ENCODE assay signal across 13 cellular contexts in the genomic region with DNA sequence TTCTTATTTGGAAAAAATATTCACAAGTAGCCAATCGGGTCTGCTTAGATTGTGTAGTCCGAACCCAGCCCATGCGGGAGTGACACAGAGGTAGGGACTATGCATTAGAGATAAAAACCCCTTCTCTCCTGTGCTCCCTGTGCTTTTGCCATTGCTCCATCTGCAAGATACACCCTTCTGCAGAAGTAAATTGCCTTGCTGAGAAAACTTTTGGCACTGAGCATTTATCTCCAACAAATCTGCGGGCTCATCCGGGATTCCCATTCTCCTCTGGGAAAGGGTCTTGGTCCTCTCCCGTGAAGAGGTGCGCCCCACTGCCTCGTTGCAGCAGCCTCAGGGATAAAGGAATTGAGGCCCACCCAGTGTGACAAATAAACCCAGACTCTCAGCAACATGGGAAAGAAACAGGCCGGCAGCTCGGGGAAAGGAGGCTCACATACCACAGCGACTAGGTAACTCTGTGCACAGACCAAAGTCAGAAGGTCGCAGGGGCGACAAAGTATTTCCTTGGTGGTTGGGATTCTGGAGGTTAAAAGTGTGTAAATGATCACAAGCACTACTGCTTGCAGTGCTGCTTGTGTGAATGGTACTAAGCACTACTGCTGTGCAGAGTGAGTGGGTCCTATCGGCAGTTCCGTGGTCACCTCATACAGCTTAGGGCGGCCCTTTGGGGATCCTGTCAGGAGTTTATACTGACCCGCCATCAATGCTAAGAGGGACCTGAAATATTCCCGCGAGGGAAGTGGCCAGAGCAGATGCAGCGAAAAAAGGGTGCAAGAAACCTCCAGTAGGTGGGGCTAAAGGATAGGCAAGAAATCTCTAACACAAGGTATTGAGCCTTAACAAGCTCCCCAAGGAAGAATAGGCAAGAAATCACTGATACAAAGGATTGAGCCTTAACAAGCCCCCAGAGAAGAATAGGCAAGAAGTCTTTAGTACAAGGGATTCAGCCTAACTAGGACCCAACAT. TPM values are rescaled to one million over a fixed set of nuclear protein-coding genes. Genes with fewer than 3 reads are reported as not detected.
DNase-seq lines count a peak whose midpoint lies in the region; TF ChIP-seq lines count a peak whose summit lies in the region.
"Had no signal": no experiment of that assay in that cellular context is flagged by ENCODE, and none has a peak within 500 bp of the region (broad histone marks: within the 10 kb centered on the region; RNA-seq: fewer than 3 reads in every experiment).

No MANE protein-coding gene starts in this region.

- TF ChIP-seq CTCF in GM12872 (IDR thresholded peaks at IDR 0.05; ENCODE audit: insufficient read depth, low read depth, low read length) (peak; percentile 30; the same call in 1 of the 3 replicates), esophagus squamous epithelium (IDR thresholded peaks at IDR 0.05) (no peak)

- H3K4me1 ChIP-seq in adipocyte (ENCODE audit: control insufficient read depth, insufficient read depth, low read length) (no peaks in the 10 kb centered on the region), mesendoderm (ENCODE audit: control insufficient read depth, low read depth, low read length) (no peaks in the 10 kb centered on the region), esophagus squamous epithelium (no peaks in the 10 kb centered on the region)

- no peak overlapping the region for H3K18ac ChIP-seq in mesendoderm (ENCODE audit: low read length)

- DNase-seq in adipocyte (ENCODE audit: low read depth) (no peak), mesendoderm (peak; percentile 64), G401 (ENCODE audit: low spot score) (no peak), SK-N-DZ (ENCODE audit: low spot score) (no peak), esophagus squamous epithelium (lab: John Stamatoyannopoulos, UW) (no peak), immature natural killer cell (no peak)
- DNase-seq: activated CD4-positive, alpha-beta T cell treated with anti-CD3 and anti-CD28 coated beads for 48 hours; activated gamma-delta T cell; DMS79; NCI-H345; SHP77 treated with DMSO at 0.1 percent for 48 hours had no signal

- H3K9me3 ChIP-seq in adipocyte (ENCODE audit: control insufficient read depth, low read length) (peaks cover 24% of the 10 kb centered on the region), esophagus squamous epithelium (peaks cover 6 to 49% (median 23%) of the 10 kb centered on the region in 3 donors)

- peaks cover 22 to 48% (median 31%) of the 10 kb centered on the region in 6 donors for H3K9me3 Mint-ChIP-seq in immature natural killer cell

- peaks cover 0 to 3% (median 0%) of the 10 kb centered on the region in 3 donors for H3K27me3 Mint-ChIP-seq in immature natural killer cell (ENCODE audit: low read depth in 3 of 3)

- H3K79me1 ChIP-seq in mesendoderm (ENCODE audit: low read length): peaks cover 43% of the 10 kb centered on the region

- H3K36me3 ChIP-seq in adipocyte (ENCODE audit: control insufficient read depth, insufficient read depth, low read length, severe bottlenecking): peaks cover 9% of the 10 kb centered on the region
- no peaks in the 10 kb centered on the region for H3K36me3 ChIP-seq in mesendoderm (ENCODE audit: control insufficient read depth, insufficient read depth, low read length)
- H3K36me3 ChIP-seq in esophagus squamous epithelium: peaks cover 0 to 24% (median 0%) of the 10 kb centered on the region in 3 donors

- H3K4me3 ChIP-seq in adipocyte (ENCODE audit: low read length): peak overlapping the region; percentile 26
- no peak overlapping the region for H3K4me3 ChIP-seq in mesendoderm (ENCODE audit: low read length)
- no peak overlapping the region for H3K4me3 ChIP-seq in esophagus squamous epithelium

- intact Hi-C loops in esophagus squamous epithelium (cut with DNase I): no loop called here

- no peak overlapping the region for H3K4me3 Mint-ChIP-seq in immature natural killer cell

- no peak for TF ChIP-seq EP300 in Ishikawa (IDR thresholded peaks at IDR 0.05; ENCODE audit: borderline replicate concordance)

- no peak overlapping the region for H3K4ac ChIP-seq in mesendoderm (ENCODE audit: low read depth, low read length)

- in situ Hi-C loops in G401 (cut with HindIII; ENCODE audit: low sequenced_read_pairs): no loop called here

- H4K5ac ChIP-seq in mesendoderm (ENCODE audit: low read length): no peak overlapping the region

- H3K36me3 Mint-ChIP-seq in immature natural killer cell: peaks cover 15 to 39% (median 35%) of the 10 kb centered on the region in 3 donors

- H3K56ac ChIP-seq in mesendoderm (ENCODE audit: low read length): no peak overlapping the region

- H3K27me3 ChIP-seq in adipocyte (replicated peaks; ENCODE audit: control insufficient read depth, insufficient read depth, low read length) (no peaks in the 10 kb centered on the region), mesendoderm (ENCODE audit: insufficient read depth, low read length, poor library complexity) (no peaks in the 10 kb centered on the region), esophagus squamous epithelium (no peaks in the 10 kb centered on the region)

- no CpG with 5 or more reads among the region's 20 CpGs for WGBS in mesendoderm (ENCODE audit: extremely low coverage, insufficient coverage, low lambda C conversion rate)
- 91 to 93% methylated on average over 11 to 17 of the region's 20 CpGs for WGBS in esophagus squamous epithelium, 2 donors

- no peak overlapping the region for H2BK15ac ChIP-seq in mesendoderm (replicated peaks; ENCODE audit: low read depth)

- H3K23ac ChIP-seq in mesendoderm (ENCODE audit: low read length): no peak overlapping the region

- H2BK5ac ChIP-seq in mesendoderm (ENCODE audit: low read length): no peak overlapping the region

- H3K9ac ChIP-seq in adipocyte (ENCODE audit: low read length): no peak overlapping the region
- H3K9ac ChIP-seq in mesendoderm (ENCODE audit: low read length): no peak overlapping the region

- peak overlapping the region in 3 of 6 donors; percentile 10 to 69 (median 41) for H3K27ac Mint-ChIP-seq in immature natural killer cell

- TF ChIP-seq RAD21 in Ishikawa (IDR thresholded peaks at IDR 0.05; ENCODE audit: low read depth): 0 out of 2 replicates have a peak, but pooled peaks have one; percentile 8

- H2AK5ac ChIP-seq in mesendoderm (ENCODE audit: low read length): no peak overlapping the region

- H3K27ac ChIP-seq in mesendoderm (ENCODE audit: low read depth, low read length): no peak overlapping the region
- H3K27ac ChIP-seq in esophagus squamous epithelium: no peak overlapping the region

- H3K79me2 ChIP-seq in mesendoderm (ENCODE audit: control insufficient read depth, insufficient read depth, low read length): peaks cover 54% of the 10 kb centered on the region

- no peak for TF ChIP-seq POLR2A in esophagus squamous epithelium (IDR thresholded peaks at IDR 0.05)

- H4K8ac ChIP-seq in mesendoderm (ENCODE audit: low read depth, low read length): no peak overlapping the region

- no peak overlapping the region for H2BK120ac ChIP-seq in mesendoderm (ENCODE audit: low read depth, low read length)

- H3K4me1 Mint-ChIP-seq in immature natural killer cell: peaks cover 44 to 86% of the 10 kb centered on the region in 2 donors

- no peak overlapping the region for H3K4me2 ChIP-seq in mesendoderm (ENCODE audit: low read length)

TF ChIP-seq in Ishikawa, 13 proteins besides CTCF, POLR2A, EP300 and RAD21:
- TF ChIP-seq TCF12 (IDR thresholded peaks at IDR 0.05; ENCODE audit: low read depth) (no peak), USF1 (IDR thresholded peaks at IDR 0.05) (0 out of 2 replicates have a peak, but pooled peaks have one; percentile 20)

RNA-seq across cellular contexts. Expression of gene GSK3B, which starts 54.3 kb away (rescaled TPM):
- polyA plus RNA-seq in mesendoderm (2013, experiment 1 of 2): 41.0 TPM
- polyA plus RNA-seq in mesendoderm (2013, experiment 2 of 2): 43.6 TPM
- total RNA-seq in G401 (2014; rRNA removed; shearing (Covaris generic)): 22.7 and 33.8 TPM in 2 replicates
- 26.5 and 37.2 TPM in 2 replicates for polyA plus RNA-seq in SK-N-DZ (2014; cell fraction: cytosol; rRNA removed)
- polyA plus RNA-seq in SK-N-DZ (2014; cell fraction: nucleus; rRNA removed): 10.2 and 14.9 TPM in 2 replicates
- total RNA-seq in esophagus squamous epithelium: 10 to 100 TPM; 24.1 to 38.9 (median 34.5) TPM
- 10 to 100 TPM; 11.9 to 26.6 (median 20.0) TPM for polyA plus RNA-seq in immature natural killer cell
